Comparison of ENCODE assay signal across 27 cellular contexts in the genomic region with DNA sequence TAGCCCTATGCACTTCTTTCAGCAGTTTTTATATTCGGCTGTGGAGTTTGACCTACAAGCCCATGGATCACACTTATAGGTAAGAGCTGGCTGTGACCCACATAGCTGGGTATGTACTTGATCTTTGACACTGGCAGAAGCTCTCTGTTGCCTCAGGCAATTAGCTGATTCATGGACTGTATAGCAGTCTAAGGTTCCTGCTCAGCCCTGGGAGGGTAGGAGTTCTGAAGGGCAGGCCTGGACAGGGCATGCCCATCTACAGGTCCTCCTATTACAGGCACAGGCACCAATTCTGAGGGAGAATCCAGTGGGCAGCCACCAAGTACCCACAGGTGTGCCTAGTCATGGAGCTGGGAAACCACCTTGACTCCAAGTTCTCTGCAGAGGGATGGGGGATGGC.
"Had no signal": no experiment of that assay in that cellular context is flagged by ENCODE, and none has a peak within 500 bp of the region (broad histone marks: within the 10 kb centered on the region; RNA-seq: fewer than 3 reads in every experiment).

No MANE protein-coding gene starts in this region.

- H3K9me3 ChIP-seq: right lobe of liver had no signal

- H3K4me3 Mint-ChIP-seq: activated CD4-positive, alpha-beta memory T cell treated with anti-CD3 and anti-CD28 coated beads, Interleukin-2, amount 10 ng/mL, durations not matched to agents 7 days and 5 days; activated CD4-positive, alpha-beta T cell treated with anti-CD3 and anti-CD28 coated beads, Interleukin-2, amount 10 ng/mL, durations not matched to agents 7 days and 5 days; activated CD8-positive, alpha-beta memory T cell treated with anti-CD3 and anti-CD28 coated beads, Interleukin-2, amount 10 ng/mL, durations not matched to agents 7 days and 5 days; activated T-cell treated with anti-CD3 and anti-CD28 coated beads, Interleukin-2, amount 50 U/mL, for 72 hours; nephron progenitor cell; stimulated activated effector memory CD8-positive, alpha-beta T cell treated with anti-CD3 and anti-CD28 coated beads, Interleukin-12 subunit alpha, Interleukin-12 subunit beta, amount 100 ng/mL, for 72 hours; stimulated activated naive CD8-positive, alpha-beta T cell treated with anti-CD3 and anti-CD28 coated beads, Interleukin-15, amount 100 ng/mL, for 72 hours; T-helper 1 cell treated with Interleukin-12 subunit alpha and Interleukin-12 subunit beta and Interleukin-4 antibody, amounts not matched to agents 30 μg/mL and 1 μg/mL, for 36 hours; WTC11 had no signal

- H3K4me3 ChIP-seq: gastroesophageal sphincter, hepatocyte, left lung, lung, ovary, right lobe of liver, upper lobe of left lung, vagina had no signal

- H3K27me3 ChIP-seq: gastroesophageal sphincter, hepatocyte, left lung, ovary, right lobe of liver, upper lobe of left lung, vagina had no signal

- H3K4me1 Mint-ChIP-seq: activated CD4-positive, alpha-beta memory T cell treated with anti-CD3 and anti-CD28 coated beads, Interleukin-2, amount 10 ng/mL, durations not matched to agents 7 days and 5 days; activated CD4-positive, alpha-beta T cell treated with anti-CD3 and anti-CD28 coated beads, Interleukin-2, amount 10 ng/mL, durations not matched to agents 7 days and 5 days; activated CD8-positive, alpha-beta memory T cell treated with anti-CD3 and anti-CD28 coated beads, Interleukin-2, amount 10 ng/mL, durations not matched to agents 7 days and 5 days; nephron progenitor cell; stimulated activated effector memory CD8-positive, alpha-beta T cell treated with anti-CD3 and anti-CD28 coated beads, Interleukin-12 subunit alpha, Interleukin-12 subunit beta, amount 100 ng/mL, for 72 hours; stimulated activated naive CD8-positive, alpha-beta T cell treated with anti-CD3 and anti-CD28 coated beads, Interleukin-15, amount 100 ng/mL, for 72 hours; WTC11 had no signal

- H3K27me3 Mint-ChIP-seq: activated CD4-positive, alpha-beta memory T cell treated with anti-CD3 and anti-CD28 coated beads, Interleukin-2, amount 10 ng/mL, durations not matched to agents 7 days and 5 days; activated CD4-positive, alpha-beta T cell treated with anti-CD3 and anti-CD28 coated beads, Interleukin-2, amount 10 ng/mL, durations not matched to agents 7 days and 5 days; activated CD8-positive, alpha-beta memory T cell treated with anti-CD3 and anti-CD28 coated beads, Interleukin-2, amount 10 ng/mL, durations not matched to agents 7 days and 5 days; progenitor cell of endocrine pancreas; stimulated activated naive CD8-positive, alpha-beta T cell treated with anti-CD3 and anti-CD28 coated beads, Interleukin-15, amount 100 ng/mL, for 72 hours had no signal

- DNase-seq: activated CD4-positive, alpha-beta memory T cell treated with anti-CD3 and anti-CD28 coated beads, Interleukin-2, amount 10 ng/mL, durations not matched to agents 7 days and 5 days; activated CD4-positive, alpha-beta T cell treated with anti-CD3 and anti-CD28 coated beads for 1 hour; activated CD4-positive, alpha-beta T cell treated with anti-CD3 and anti-CD28 coated beads, Interleukin-2, amount 10 ng/mL, durations not matched to agents 7 days and 5 days; activated CD8-positive, alpha-beta memory T cell treated with anti-CD3 and anti-CD28 coated beads, Interleukin-2, amount 10 ng/mL, durations not matched to agents 7 days and 5 days; activated naive CD4-positive, alpha-beta T cell; activated T-cell treated with anti-CD3 and anti-CD28 coated beads, Interleukin-2, amount 50 U/mL, for 72 hours; dermis blood vessel endothelial cell; effector CD4-positive, alpha-beta T cell; left lung; nephron progenitor cell; ovary; right lobe of liver; stimulated activated CD4-positive, alpha-beta T cell treated with anti-CD3 and anti-CD28 coated beads, Interleukin-4, amount 100 ng/mL, for 24 hours; stimulated activated naive CD8-positive, alpha-beta T cell treated with anti-CD3 and anti-CD28 coated beads, Interleukin-15, amount 100 ng/mL, for 72 hours; substantia nigra; SW 1271; T-helper 9 cell; upper lobe of left lung had no signal

- H3K27ac Mint-ChIP-seq: activated CD4-positive, alpha-beta memory T cell treated with anti-CD3 and anti-CD28 coated beads, Interleukin-2, amount 10 ng/mL, durations not matched to agents 7 days and 5 days; activated CD4-positive, alpha-beta T cell treated with anti-CD3 and anti-CD28 coated beads, Interleukin-2, amount 10 ng/mL, durations not matched to agents 7 days and 5 days; activated CD8-positive, alpha-beta memory T cell treated with anti-CD3 and anti-CD28 coated beads, Interleukin-2, amount 10 ng/mL, durations not matched to agents 7 days and 5 days; activated naive CD4-positive, alpha-beta T cell treated with anti-CD3 and anti-CD28 coated beads, Interleukin-2, amount 50 U/mL, for 72 hours; activated T-cell treated with anti-CD3 and anti-CD28 coated beads, Interleukin-2, amount 50 U/mL, for 72 hours; nephron progenitor cell; progenitor cell of endocrine pancreas; stimulated activated effector memory CD8-positive, alpha-beta T cell treated with anti-CD3 and anti-CD28 coated beads, Interleukin-12 subunit alpha, Interleukin-12 subunit beta, amount 100 ng/mL, for 72 hours; stimulated activated naive CD8-positive, alpha-beta T cell treated with anti-CD3 and anti-CD28 coated beads, Interleukin-15, amount 100 ng/mL, for 72 hours; T-helper 1 cell treated with Interleukin-12 subunit alpha and Interleukin-12 subunit beta and Interleukin-4 antibody, amounts not matched to agents 30 μg/mL and 1 μg/mL, for 36 hours; WTC11 had no signal

- H3K36me3 Mint-ChIP-seq: activated CD8-positive, alpha-beta memory T cell treated with anti-CD3 and anti-CD28 coated beads, Interleukin-2, amount 10 ng/mL, durations not matched to agents 7 days and 5 days; activated naive CD4-positive, alpha-beta T cell treated with anti-CD3 and anti-CD28 coated beads, Interleukin-2, amount 50 U/mL, for 72 hours; stimulated activated effector memory CD8-positive, alpha-beta T cell treated with anti-CD3 and anti-CD28 coated beads, Interleukin-12 subunit alpha, Interleukin-12 subunit beta, amount 100 ng/mL, for 72 hours had no signal

- H3K36me3 ChIP-seq: gastroesophageal sphincter, left lung, ovary, right lobe of liver, upper lobe of left lung, vagina had no signal

- H3K27ac ChIP-seq: gastroesophageal sphincter, hepatocyte, left lung, ovary, right lobe of liver, upper lobe of left lung, vagina had no signal

- H3K4me1 ChIP-seq: gastroesophageal sphincter, left lung, right lobe of liver, upper lobe of left lung, vagina had no signal

- H3K9me3 Mint-ChIP-seq: activated CD4-positive, alpha-beta memory T cell treated with anti-CD3 and anti-CD28 coated beads, Interleukin-2, amount 10 ng/mL, durations not matched to agents 7 days and 5 days; activated CD4-positive, alpha-beta T cell treated with anti-CD3 and anti-CD28 coated beads, Interleukin-2, amount 10 ng/mL, durations not matched to agents 7 days and 5 days had no signal

- ATAC-seq: activated CD8-positive, alpha-beta memory T cell treated with anti-CD3 and anti-CD28 coated beads, Interleukin-2, amount 10 ng/mL, durations not matched to agents 7 days and 5 days; activated naive CD4-positive, alpha-beta T cell treated with anti-CD3 and anti-CD28 coated beads, Interleukin-2, amount 50 U/mL, for 72 hours; activated T-cell treated with anti-CD3 and anti-CD28 coated beads, Interleukin-2, amount 50 U/mL, for 72 hours; gastroesophageal sphincter; left lung; right lobe of liver; stimulated activated effector memory CD8-positive, alpha-beta T cell treated with anti-CD3 and anti-CD28 coated beads, Interleukin-12 subunit alpha, Interleukin-12 subunit beta, amount 100 ng/mL, for 72 hours; stimulated activated naive CD8-positive, alpha-beta T cell treated with anti-CD3 and anti-CD28 coated beads, Interleukin-15, amount 100 ng/mL, for 72 hours; WTC11 had no signal
